Comparison of ENCODE assay signal across 8 cellular contexts in genomic region chr15:42548258-42549051, GRCh38. TPM values are rescaled to one million over a fixed set of nuclear protein-coding genes. Genes with fewer than 3 reads are reported as not detected.
DNase-seq lines count a peak whose midpoint lies in the region; ATAC-seq and TF ChIP-seq lines count a peak whose summit lies in the region.

Gene HAUS2, plus strand, starts transcription at chr15:42548838. Its CDS starts 35 bp downstream, at chr15:42548873.
Gene LRRC57, minus strand, starts transcription at chr15:42548793. Its CDS starts 359 bp downstream, at chr15:42548434.

- peak within 1 kb of the TSS; percentile 95 for H3K27ac Mint-ChIP-seq in activated CD4-positive, alpha-beta T cell treated with anti-CD3 and anti-CD28 coated beads, Interleukin-2, amount 10 ng/mL, durations not matched to agents 24 days and 14 days

- ATAC-seq in GM19025 (IDR thresholded peaks at IDR 0.05; ENCODE audit: low read depth, unreplicated experiment), result peak; percentile 85
- ATAC-seq in HG03280 (IDR thresholded peaks at IDR 0.05; ENCODE audit: unreplicated experiment), result peak; percentile 80

- peaks cover 46% of the 10 kb centered on the region for H3K4me1 Mint-ChIP-seq in activated CD4-positive, alpha-beta T cell treated with anti-CD3 and anti-CD28 coated beads, Interleukin-2, amount 10 ng/mL, durations not matched to agents 24 days and 14 days

- H3K9me3 Mint-ChIP-seq in activated CD4-positive, alpha-beta T cell treated with anti-CD3 and anti-CD28 coated beads, Interleukin-2, amount 10 ng/mL, durations not matched to agents 24 days and 14 days, result no peaks in the 10 kb centered on the region

- intact Hi-C loops in activated CD4-positive, alpha-beta T cell treated with anti-CD3 and anti-CD28 coated beads, Interleukin-2, amount 10 ng/mL, durations not matched to agents 24 days and 14 days (cut with micrococcal nuclease), result loop anchor here (1.0 to 5.0 kb wide), 4 partner anchors 27 to 576 kb away; partner anchors contain the start of genes EHD4, STARD9 and ZNF106

- no peaks in the 10 kb centered on the region for H3K27me3 Mint-ChIP-seq in activated CD4-positive, alpha-beta T cell treated with anti-CD3 and anti-CD28 coated beads, Interleukin-2, amount 10 ng/mL, durations not matched to agents 24 days and 14 days

- TF ChIP-seq CTCF in AG09319 (IDR thresholded peaks at IDR 0.05; ENCODE audit: low read depth, low read length), result no peak

- H3K36me3 Mint-ChIP-seq in activated CD4-positive, alpha-beta T cell treated with anti-CD3 and anti-CD28 coated beads, Interleukin-2, amount 10 ng/mL, durations not matched to agents 24 days and 14 days (ENCODE audit: low read depth), result peaks cover 28% of the 10 kb centered on the region

- H3K4me3 Mint-ChIP-seq in activated CD4-positive, alpha-beta T cell treated with anti-CD3 and anti-CD28 coated beads, Interleukin-2, amount 10 ng/mL, durations not matched to agents 24 days and 14 days, result peak within 1 kb of the TSS; percentile 96

- DNase-seq in AG09319 (ENCODE audit: extremely low read depth, low read depth), result peak; percentile 41
- peak; percentile 56 for DNase-seq in NCI-H510A treated with DMSO at 0.1 percent for 48 hours (lab: John Stamatoyannopoulos, UW)
- DNase-seq in activated CD4-positive, alpha-beta T cell treated with anti-CD3 and anti-CD28 coated beads, Interleukin-2, amount 10 ng/mL, durations not matched to agents 24 days and 14 days, result peak; percentile 97
- DNase-seq in cortex of kidney (lab: John Stamatoyannopoulos, UW), result peak; percentile 17
- DNase-seq in left kidney (ENCODE audit: low read depth, low spot score), result peak; percentile 96
- peak; percentile 87 for DNase-seq in stimulated activated CD4-positive, alpha-beta T cell treated with anti-CD3 and anti-CD28 coated beads, Interleukin-1b, Interleukin-23, amount 100 ng/mL, for 48 hours

RNA-seq across cellular contexts. Expression of gene HAUS2, which starts in this region (rescaled TPM):
- total RNA-seq in activated CD4-positive, alpha-beta T cell treated with anti-CD3 and anti-CD28 coated beads, Interleukin-2, amount 10 ng/mL, durations not matched to agents 24 days and 14 days, result 41.1 and 48.0 TPM in 2 replicates

RNA-seq across cellular contexts. Expression of gene LRRC57, which starts in this region (rescaled TPM):
- total RNA-seq in activated CD4-positive, alpha-beta T cell treated with anti-CD3 and anti-CD28 coated beads, Interleukin-2, amount 10 ng/mL, durations not matched to agents 24 days and 14 days, result 19.0 and 21.1 TPM in 2 replicates

Comparison
In these comparisons a context has a peak if more than half of its experiments do, and no peak if none do; other contexts are left out.
1. Peak in every context shown above with its lines: DNase-seq and ATAC-seq.
2. DNase-seq: peak in every context shown above with its lines; median percentile 97 in activated CD4-positive, alpha-beta T cell treated with anti-CD3 and anti-CD28 coated beads, Interleukin-2, amount 10 ng/mL, durations not matched to agents 24 days and 14 days; 96 in left kidney; 87 in stimulated activated CD4-positive, alpha-beta T cell treated with anti-CD3 and anti-CD28 coated beads, Interleukin-1b, Interleukin-23, amount 100 ng/mL, for 48 hours; 56 in NCI-H510A treated with DMSO at 0.1 percent for 48 hours; 41 in AG09319; 17 in cortex of kidney.